Comparison of ENCODE assay signal across 8 cellular contexts in the genomic region with DNA sequence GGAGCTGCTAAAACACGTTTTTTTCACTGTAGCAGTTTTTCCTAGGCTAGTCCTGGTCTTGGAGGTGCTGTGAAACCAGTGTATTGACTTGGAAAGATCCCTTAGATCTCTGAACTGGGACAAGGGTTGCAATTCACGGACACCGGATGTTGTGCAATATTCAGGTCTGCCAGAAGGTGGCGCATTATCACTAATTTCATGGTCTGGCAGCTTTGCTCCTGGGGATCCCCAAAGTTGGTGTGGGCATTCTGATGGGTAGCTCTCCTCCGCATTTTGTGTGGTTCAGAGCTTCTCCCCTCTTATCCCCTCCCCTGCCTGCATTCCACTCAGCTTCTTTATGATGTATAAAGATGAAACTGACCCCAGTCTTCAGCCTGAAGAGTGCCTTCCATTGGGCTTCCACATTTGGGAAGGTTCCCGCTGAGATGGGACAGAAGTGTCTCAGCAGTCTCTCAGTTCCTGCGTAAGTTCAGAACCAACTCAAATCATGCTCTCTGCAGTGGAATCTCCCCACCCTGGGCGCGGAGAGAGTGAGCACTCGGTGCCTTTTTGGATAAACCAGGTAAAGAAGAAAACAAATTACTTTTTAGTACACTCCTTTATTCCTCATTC.
DNase-seq lines count a peak whose midpoint lies in the region; ATAC-seq and TF ChIP-seq lines count a peak whose summit lies in the region.

No MANE protein-coding gene starts in this region.

- H3K36me3 Mint-ChIP-seq in activated CD4-positive, alpha-beta memory T cell treated with anti-CD3 and anti-CD28 coated beads for 36 hours = no peaks in the 10 kb centered on the region

- H3K27ac Mint-ChIP-seq in activated CD4-positive, alpha-beta memory T cell treated with anti-CD3 and anti-CD28 coated beads for 36 hours = no peak overlapping the region

- no peak overlapping the region for H3K27ac ChIP-seq in right cardiac atrium (ENCODE audit: low read length)

- POLR2A ChIA-PET in activated CD4-positive, alpha-beta memory T cell treated with anti-CD3 and anti-CD28 coated beads for 36 hours (lab: Charles Lee) = no interaction called here

- no peaks in the 10 kb centered on the region for H3K9me3 Mint-ChIP-seq in activated CD4-positive, alpha-beta memory T cell treated with anti-CD3 and anti-CD28 coated beads for 36 hours

- no peak overlapping the region for H3K4me3 Mint-ChIP-seq in activated CD4-positive, alpha-beta memory T cell treated with anti-CD3 and anti-CD28 coated beads for 36 hours

- no peaks in the 10 kb centered on the region for H3K27me3 ChIP-seq in right cardiac atrium (ENCODE audit: control insufficient read depth, insufficient read depth)

- no peaks in the 10 kb centered on the region for H3K4me1 Mint-ChIP-seq in activated CD4-positive, alpha-beta memory T cell treated with anti-CD3 and anti-CD28 coated beads for 36 hours (ENCODE audit: low read depth)

- CTCF ChIA-PET in activated CD4-positive, alpha-beta memory T cell treated with anti-CD3 and anti-CD28 coated beads for 36 hours (lab: Charles Lee) = interaction anchor here (2.0 kb wide), 1 partner anchor 118 kb away, joined by 8 read pairs; no protein-coding TSS in a partner anchor

- no peaks in the 10 kb centered on the region for H3K9me3 ChIP-seq in right cardiac atrium (ENCODE audit: control insufficient read depth, low read length)

- intact Hi-C loops in activated CD4-positive, alpha-beta memory T cell treated with anti-CD3 and anti-CD28 coated beads for 36 hours (cut with micrococcal nuclease) = loop anchor here (1.0 to 5.0 kb wide), 3 partner anchors 118 to 249 kb away; no protein-coding TSS in a partner anchor
- intact Hi-C loops in right cardiac atrium (cut with DNase I) = loop anchor here in 3 of 4 donors (5.0 to 10.0 kb wide), 2 partner anchors 116 to 119 kb away; no protein-coding TSS in a partner anchor

- DNase-seq in AG08396 (ENCODE audit: low spot score) (peak; percentile 43), GM10266 (ENCODE audit: extremely low spot score) (peak; percentile 63), NCI-H1694 (lab: John Stamatoyannopoulos, UW) (peak; percentile 69), right cardiac atrium (peak in 2 of 3 donors; percentile 46 to 53)
- peak; percentile 51 for DNase-seq in activated CD4-positive, alpha-beta memory T cell treated with anti-CD3 and anti-CD28 coated beads for 36 hours
- DNase-seq in stimulated activated CD4-positive, alpha-beta T cell treated with anti-CD3 and anti-CD28 coated beads, Interleukin-15, amount 100 ng/mL, for 24 hours = peak; percentile 57

- WGBS in right cardiac atrium = 36% methylated on average over 10 of the region's 10 CpGs

- ATAC-seq in HG02759 (IDR thresholded peaks at IDR 0.05; ENCODE audit: unreplicated experiment) (peak; percentile 74), right cardiac atrium (no peak), HG02884 (IDR thresholded peaks at IDR 0.05; ENCODE audit: unreplicated experiment) (no peak)

- no peaks in the 10 kb centered on the region for H3K4me1 ChIP-seq in right cardiac atrium (ENCODE audit: control insufficient read depth, insufficient read depth, low read length)

- H3K27me3 Mint-ChIP-seq in activated CD4-positive, alpha-beta memory T cell treated with anti-CD3 and anti-CD28 coated beads for 36 hours = peaks cover 2% of the 10 kb centered on the region

- TF ChIP-seq CTCF in GM10266 (IDR thresholded peaks at IDR 0.05; ENCODE audit: control insufficient read depth, insufficient read depth, low read depth, missing control alignments) = peak; percentile 86

- H3K4me3 ChIP-seq in right cardiac atrium (ENCODE audit: low read length) = no peak overlapping the region
